In genomic region chr11:117717485-117718314, GRCh38 we compare ENCODE assay signal across 12 cellular contexts.
A peak's percentile ranks its signal among the peaks of the same experiment; 100 is the strongest.
DNase-seq lines count a peak whose midpoint lies in the region; TF ChIP-seq lines count a peak whose summit lies in the region.
"Had no signal": no experiment of that assay in that cellular context is flagged by ENCODE, and none has a peak within 500 bp of the region (broad histone marks: within the 10 kb centered on the region; RNA-seq: fewer than 3 reads in every experiment).

No MANE protein-coding gene starts in this region.

- peaks cover 10% of the 10 kb centered on the region for H3K27me3 ChIP-seq in kidney epithelial cell (ENCODE audit: control insufficient read depth, insufficient read depth, low read length)
- no peaks in the 10 kb centered on the region for H3K27me3 ChIP-seq in thyroid gland

- no peak for TF ChIP-seq CTCF in VCaP (conservative IDR thresholded peaks at IDR 0.05)
- no peak for TF ChIP-seq CTCF in kidney epithelial cell (IDR thresholded peaks at IDR 0.05; ENCODE audit: insufficient read depth, low read length, poor library complexity, severe bottlenecking)
- TF ChIP-seq CTCF in thyroid gland (IDR thresholded peaks at IDR 0.05) = peak in 1 of 6 experiments; percentile 8

- intact Hi-C loops in thyroid gland (cut with DNase I) = no loop called here

- H3K27ac ChIP-seq in VCaP (peak overlapping the region; percentile 74), thyroid gland (peak overlapping the region; percentile 39 to 64 (median 58))
- H3K27ac ChIP-seq: 22Rv1 had no signal

- H3K36me3 ChIP-seq in kidney epithelial cell (ENCODE audit: control insufficient read depth, insufficient read depth, low read length) = no peaks in the 10 kb centered on the region
- H3K36me3 ChIP-seq in thyroid gland = no peaks in the 10 kb centered on the region

- peaks cover 14 to 31% of the 10 kb centered on the region in 2 donors for H3K4me1 ChIP-seq in thyroid gland

- TF ChIP-seq POLR2A in thyroid gland (IDR thresholded peaks at IDR 0.05) = no peak

- DNase-seq in DMS 273 (lab: John Stamatoyannopoulos, UW; ENCODE audit: unreplicated experiment) (peak; percentile 3), DMS 273 treated with DMSO at 0.1 percent for 48 hours (lab: John Stamatoyannopoulos, UW) (no peak), kidney epithelial cell (ENCODE audit: low read depth) (peak; percentile 10), thyroid gland (peak; percentile 95), AG08395 (ENCODE audit: low spot score) (no peak), T-helper 2 cell (no peak)
- no peak for DNase-seq in stimulated activated naive CD4-positive, alpha-beta T cell treated with Interleukin-2 at 50 U/mL for 16 hours (lab: John Stamatoyannopoulos, UW)
- DNase-seq: activated CD8-positive, alpha-beta T cell treated with anti-CD3 and anti-CD28 coated beads for 36 hours; naive B cell; NCI-H524 had no signal

- 47 to 61% methylated on average over 17 to 25 of the region's 25 CpGs for WGBS in thyroid gland, 2 donors

- no peaks in the 10 kb centered on the region for H3K9me3 ChIP-seq in thyroid gland

- H3K4me3 ChIP-seq in kidney epithelial cell (ENCODE audit: low read depth, low read length) = no peak overlapping the region
- no peak overlapping the region for H3K4me3 ChIP-seq in thyroid gland (replicated peaks in 1 of 3)

Comparison
In these comparisons a context has a peak if more than half of its experiments do, and no peak if none do; other contexts are left out.
1. DNase-seq: peak in DMS 273 (single experiment), kidney epithelial cell (single experiment) and thyroid gland (2 of 2); none in DMS 273 treated with DMSO at 0.1 percent for 48 hours (single experiment), AG08395 (single experiment), stimulated activated naive CD4-positive, alpha-beta T cell treated with Interleukin-2 at 50 U/mL for 16 hours (single experiment) and T-helper 2 cell (0 of 5).